In the genomic region with DNA sequence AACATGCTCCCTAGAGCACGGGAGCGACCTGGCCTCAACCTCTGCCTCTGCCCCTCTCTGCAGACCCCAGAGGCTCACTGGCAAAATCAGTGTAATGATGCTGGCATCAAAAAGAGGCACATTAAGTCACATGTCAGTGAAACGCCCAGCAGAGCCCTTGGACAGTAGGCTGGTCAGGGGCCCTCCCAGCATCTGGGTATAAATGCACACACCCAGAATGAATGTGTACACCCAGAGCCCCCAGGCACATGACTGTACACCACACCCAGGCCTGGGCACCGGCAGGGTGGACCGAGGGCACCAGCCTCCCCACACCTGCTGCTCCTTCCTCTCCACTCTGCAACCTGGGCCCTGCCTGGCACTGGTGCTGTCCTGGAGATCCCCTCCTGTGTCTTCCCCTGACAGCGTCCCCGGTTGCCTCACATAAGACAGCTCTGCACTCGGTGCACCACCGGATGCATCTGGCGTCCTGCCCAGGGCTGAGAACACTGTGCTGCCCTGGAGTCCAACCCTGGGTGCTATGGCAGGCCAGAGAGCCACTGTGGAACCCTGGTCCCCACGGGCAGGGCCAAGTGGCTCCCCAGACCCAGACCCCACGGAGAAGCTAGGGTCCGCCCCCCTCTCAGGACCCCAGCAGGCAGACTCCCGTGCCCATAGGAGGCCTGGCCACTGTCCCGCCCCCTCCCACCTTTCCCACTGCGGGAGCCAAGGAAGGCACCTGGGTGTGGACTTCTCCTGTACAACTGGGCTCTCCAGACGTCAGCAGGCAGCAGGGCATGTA, we compare ENCODE assay signal across 1 cellular context.
TF ChIP-seq lines count a peak whose summit lies in the region.

No MANE protein-coding gene starts in this region.

TF ChIP-seq in SK-N-SH treated with all-trans-retinoic acid at 6 μM for 48 hours, 23 proteins besides CTCF, POLR2A, EP300 and RAD21 (continued from another document):
- no peak for TF ChIP-seq ISL1 (CRISPR knock-in tag; IDR thresholded peaks at IDR 0.05)
- TF ChIP-seq ZNF565 (CRISPR knock-in tag; conservative IDR thresholded peaks at IDR 0.05; ENCODE audit: low read depth), result no peak
- no peak for TF ChIP-seq GLIS3 (CRISPR knock-in tag; IDR thresholded peaks at IDR 0.05)
- no peak for TF ChIP-seq ZFP3 (CRISPR knock-in tag; IDR thresholded peaks at IDR 0.05)
- TF ChIP-seq CSDC2 (CRISPR knock-in tag; IDR thresholded peaks at IDR 0.05), result no peak
- TF ChIP-seq, protein P1, sequence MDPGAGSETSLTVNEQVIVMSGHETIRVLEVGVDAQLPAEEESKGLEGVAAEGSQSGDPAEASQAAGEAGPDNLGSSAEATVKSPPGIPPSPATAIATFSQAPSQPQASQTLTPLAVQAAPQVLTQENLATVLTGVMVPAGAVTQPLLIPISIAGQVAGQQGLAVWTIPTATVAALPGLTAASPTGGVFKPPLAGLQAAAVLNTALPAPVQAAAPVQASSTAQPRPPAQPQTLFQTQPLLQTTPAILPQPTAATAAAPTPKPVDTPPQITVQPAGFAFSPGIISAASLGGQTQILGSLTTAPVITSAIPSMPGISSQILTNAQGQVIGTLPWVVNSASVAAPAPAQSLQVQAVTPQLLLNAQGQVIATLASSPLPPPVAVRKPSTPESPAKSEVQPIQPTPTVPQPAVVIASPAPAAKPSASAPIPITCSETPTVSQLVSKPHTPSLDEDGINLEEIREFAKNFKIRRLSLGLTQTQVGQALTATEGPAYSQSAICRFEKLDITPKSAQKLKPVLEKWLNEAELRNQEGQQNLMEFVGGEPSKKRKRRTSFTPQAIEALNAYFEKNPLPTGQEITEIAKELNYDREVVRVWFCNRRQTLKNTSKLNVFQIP (CRISPR knock-in tag; IDR thresholded peaks at IDR 0.05; ENCODE audit: borderline replicate concordance, low read depth), result no peak
- TF ChIP-seq ZFP30 (CRISPR knock-in tag; IDR thresholded peaks at IDR 0.05), result no peak
- TF ChIP-seq BACH2 (CRISPR knock-in tag; IDR thresholded peaks at IDR 0.05; ENCODE audit: borderline replicate concordance), result no peak
- TF ChIP-seq, protein P2, sequence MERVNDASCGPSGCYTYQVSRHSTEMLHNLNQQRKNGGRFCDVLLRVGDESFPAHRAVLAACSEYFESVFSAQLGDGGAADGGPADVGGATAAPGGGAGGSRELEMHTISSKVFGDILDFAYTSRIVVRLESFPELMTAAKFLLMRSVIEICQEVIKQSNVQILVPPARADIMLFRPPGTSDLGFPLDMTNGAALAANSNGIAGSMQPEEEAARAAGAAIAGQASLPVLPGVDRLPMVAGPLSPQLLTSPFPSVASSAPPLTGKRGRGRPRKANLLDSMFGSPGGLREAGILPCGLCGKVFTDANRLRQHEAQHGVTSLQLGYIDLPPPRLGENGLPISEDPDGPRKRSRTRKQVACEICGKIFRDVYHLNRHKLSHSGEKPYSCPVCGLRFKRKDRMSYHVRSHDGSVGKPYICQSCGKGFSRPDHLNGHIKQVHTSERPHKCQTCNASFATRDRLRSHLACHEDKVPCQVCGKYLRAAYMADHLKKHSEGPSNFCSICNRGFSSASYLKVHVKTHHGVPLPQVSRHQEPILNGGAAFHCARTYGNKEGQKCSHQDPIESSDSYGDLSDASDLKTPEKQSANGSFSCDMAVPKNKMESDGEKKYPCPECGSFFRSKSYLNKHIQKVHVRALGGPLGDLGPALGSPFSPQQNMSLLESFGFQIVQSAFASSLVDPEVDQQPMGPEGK (CRISPR knock-in tag; IDR thresholded peaks at IDR 0.05; ENCODE audit: borderline replicate concordance), result no peak
TF ChIP-seq in SK-N-SH treated with all-trans-retinoic acid at 6 μM for 48 hours: peak in this region for 0.
